Comparison of ENCODE assay signal across 17 cellular contexts in the genomic region with DNA sequence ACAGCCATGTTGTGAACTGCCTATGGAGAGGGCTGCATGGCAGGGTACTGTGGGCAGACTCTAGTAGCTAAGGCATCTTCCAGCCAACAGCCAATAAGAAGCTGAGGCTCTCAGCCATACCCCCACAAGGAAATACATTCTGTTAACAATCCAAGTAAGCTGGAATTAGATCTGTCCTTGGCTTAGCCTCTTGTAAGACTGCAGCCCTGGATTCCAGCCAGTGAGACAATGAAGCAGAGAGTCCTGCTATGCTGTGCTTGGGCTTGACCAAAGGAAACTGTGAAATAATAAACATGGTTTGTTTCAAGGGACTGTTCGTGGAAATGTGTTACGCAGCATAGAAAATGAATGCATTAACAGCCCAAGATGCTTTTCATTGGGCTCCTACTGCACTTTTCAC.
"Had no signal": no experiment of that assay in that cellular context is flagged by ENCODE, and none has a peak within 500 bp of the region (broad histone marks: within the 10 kb centered on the region; RNA-seq: fewer than 3 reads in every experiment).

No MANE protein-coding gene starts in this region.

- H3K9me3 Mint-ChIP-seq: activated T-cell treated with anti-CD3 and anti-CD28 coated beads, Interleukin-2, amount 50 U/mL, for 24 hours; effector memory CD8-positive, alpha-beta T cell; mesothelial cell of epicardium; neural progenitor cell had no signal

- H3K27me3 ChIP-seq: body of pancreas, neural progenitor cell had no signal

- H3K27me3 Mint-ChIP-seq: activated naive CD8-positive, alpha-beta T cell; activated T-cell treated with anti-CD3 and anti-CD28 coated beads, Interleukin-2, amount 50 U/mL, for 24 hours; activated T-helper 17 cell treated with anti-CD3 and anti-CD28 coated beads, Interleukin-2, amount 50 U/mL, for 72 hours; effector memory CD8-positive, alpha-beta T cell; naive thymus-derived CD8-positive, alpha-beta T cell had no signal

- H3K9ac ChIP-seq: neural progenitor cell had no signal

- H3K4me3 ChIP-seq: body of pancreas, lung, neural progenitor cell had no signal

- H3K36me3 Mint-ChIP-seq: activated naive CD8-positive, alpha-beta T cell; mesothelial cell of epicardium; naive thymus-derived CD8-positive, alpha-beta T cell; neural progenitor cell had no signal

- H3K27ac Mint-ChIP-seq: activated naive CD8-positive, alpha-beta T cell; activated T-cell treated with anti-CD3 and anti-CD28 coated beads, Interleukin-2, amount 50 U/mL, for 24 hours; activated T-helper 17 cell treated with anti-CD3 and anti-CD28 coated beads, Interleukin-2, amount 50 U/mL, for 72 hours; effector memory CD8-positive, alpha-beta T cell; mesothelial cell of epicardium; naive thymus-derived CD8-positive, alpha-beta T cell; neural progenitor cell had no signal

- H3K4me3 Mint-ChIP-seq: activated naive CD8-positive, alpha-beta T cell; activated T-cell treated with anti-CD3 and anti-CD28 coated beads, Interleukin-2, amount 50 U/mL, for 24 hours; activated T-helper 17 cell treated with anti-CD3 and anti-CD28 coated beads, Interleukin-2, amount 50 U/mL, for 72 hours; effector memory CD8-positive, alpha-beta T cell; mesothelial cell of epicardium; naive thymus-derived CD8-positive, alpha-beta T cell; neural progenitor cell had no signal

- H3K9me3 ChIP-seq: body of pancreas had no signal

- H3K27ac ChIP-seq: body of pancreas, neural progenitor cell, WERI-Rb-1 had no signal

- H3K4me2 ChIP-seq: neural progenitor cell had no signal

- H3K4me1 ChIP-seq: body of pancreas, neural progenitor cell had no signal

- H3K4me1 Mint-ChIP-seq: activated T-helper 17 cell treated with anti-CD3 and anti-CD28 coated beads, Interleukin-2, amount 50 U/mL, for 72 hours; naive thymus-derived CD8-positive, alpha-beta T cell; neural progenitor cell had no signal

- DNase-seq: activated CD4-positive, alpha-beta T cell treated with anti-CD3 and anti-CD28 coated beads for 1 hour; activated CD4-positive, alpha-beta T cell treated with anti-CD3 and anti-CD28 coated beads, Interleukin-2, amount 50 U/mL, for 1 hour; activated naive CD4-positive, alpha-beta T cell; activated T-cell treated with anti-CD3 and anti-CD28 coated beads, Interleukin-2, amount 50 U/mL, for 24 hours; dermis blood vessel endothelial cell; effector memory CD8-positive, alpha-beta T cell; naive thymus-derived CD8-positive, alpha-beta T cell; stimulated activated CD4-positive, alpha-beta T cell treated with anti-CD3 and anti-CD28 coated beads, Interleukin-4, amount 100 ng/mL, for 24 hours; stimulated activated naive CD4-positive, alpha-beta T cell treated with Interleukin-2 at 50 U/mL for 16 hours; WERI-Rb-1 had no signal

- H3K36me3 ChIP-seq: neural progenitor cell, WERI-Rb-1 had no signal

- H2AFZ ChIP-seq: neural progenitor cell had no signal

- FAIRE-seq: endothelial cell of umbilical vein had no signal
